ENCODE assay signal across 2 cellular contexts in the genomic region with DNA sequence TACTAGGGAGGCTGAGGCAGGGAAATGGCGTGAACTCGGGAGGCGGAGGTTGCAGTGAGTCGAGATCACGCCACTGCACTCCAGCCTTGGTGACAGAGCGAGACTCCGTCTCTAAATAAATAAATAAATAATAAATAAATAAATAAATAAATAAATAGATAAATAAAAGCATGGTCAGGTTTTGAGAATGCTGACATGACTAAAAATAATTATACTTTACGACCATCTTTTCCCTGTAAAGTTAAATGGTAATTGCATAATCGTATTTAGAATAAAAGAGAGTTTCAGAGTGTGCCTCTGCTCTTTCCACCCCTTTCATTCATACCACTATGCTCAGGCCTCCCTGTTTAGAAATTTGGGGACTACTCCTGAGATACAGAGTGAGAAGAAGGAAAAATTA.
TF ChIP-seq lines count a peak whose summit lies in the region.

No MANE protein-coding gene starts in this region.

TF ChIP-seq in HEK293, 187 proteins besides CTCF, POLR2A, EP300 and RAD21 (continued from another document):
- TF ChIP-seq ZNF623 (tag by site-specific recombination; IDR thresholded peaks at IDR 0.05) = 0 out of 2 replicates have a peak, but pooled peaks have one; percentile 21
- TF ChIP-seq ZNF654 (tag by site-specific recombination; IDR thresholded peaks at IDR 0.05; ENCODE audit: low read depth) = 0 out of 2 replicates have a peak, but pooled peaks have one; percentile 6
- no peak for TF ChIP-seq REPIN1 (tag by site-specific recombination; IDR thresholded peaks at IDR 0.05; ENCODE audit: low read depth)
- TF ChIP-seq, protein P1, sequence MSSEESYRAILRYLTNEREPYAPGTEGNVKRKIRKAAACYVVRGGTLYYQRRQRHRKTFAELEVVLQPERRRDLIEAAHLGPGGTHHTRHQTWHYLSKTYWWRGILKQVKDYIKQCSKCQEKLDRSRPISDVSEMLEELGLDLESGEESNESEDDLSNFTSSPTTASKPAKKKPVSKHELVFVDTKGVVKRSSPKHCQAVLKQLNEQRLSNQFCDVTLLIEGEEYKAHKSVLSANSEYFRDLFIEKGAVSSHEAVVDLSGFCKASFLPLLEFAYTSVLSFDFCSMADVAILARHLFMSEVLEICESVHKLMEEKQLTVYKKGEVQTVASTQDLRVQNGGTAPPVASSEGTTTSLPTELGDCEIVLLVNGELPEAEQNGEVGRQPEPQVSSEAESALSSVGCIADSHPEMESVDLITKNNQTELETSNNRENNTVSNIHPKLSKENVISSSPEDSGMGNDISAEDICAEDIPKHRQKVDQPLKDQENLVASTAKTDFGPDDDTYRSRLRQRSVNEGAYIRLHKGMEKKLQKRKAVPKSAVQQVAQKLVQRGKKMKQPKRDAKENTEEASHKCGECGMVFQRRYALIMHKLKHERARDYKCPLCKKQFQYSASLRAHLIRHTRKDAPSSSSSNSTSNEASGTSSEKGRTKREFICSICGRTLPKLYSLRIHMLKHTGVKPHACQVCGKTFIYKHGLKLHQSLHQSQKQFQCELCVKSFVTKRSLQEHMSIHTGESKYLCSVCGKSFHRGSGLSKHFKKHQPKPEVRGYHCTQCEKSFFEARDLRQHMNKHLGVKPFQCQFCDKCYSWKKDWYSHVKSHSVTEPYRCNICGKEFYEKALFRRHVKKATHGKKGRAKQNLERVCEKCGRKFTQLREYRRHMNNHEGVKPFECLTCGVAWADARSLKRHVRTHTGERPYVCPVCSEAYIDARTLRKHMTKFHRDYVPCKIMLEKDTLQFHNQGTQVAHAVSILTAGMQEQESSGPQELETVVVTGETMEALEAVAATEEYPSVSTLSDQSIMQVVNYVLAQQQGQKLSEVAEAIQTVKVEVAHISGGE (tag by site-specific recombination; conservative IDR thresholded peaks at IDR 0.05; ENCODE audit: low read depth) = peak; percentile 36
- TF ChIP-seq, protein P2, sequence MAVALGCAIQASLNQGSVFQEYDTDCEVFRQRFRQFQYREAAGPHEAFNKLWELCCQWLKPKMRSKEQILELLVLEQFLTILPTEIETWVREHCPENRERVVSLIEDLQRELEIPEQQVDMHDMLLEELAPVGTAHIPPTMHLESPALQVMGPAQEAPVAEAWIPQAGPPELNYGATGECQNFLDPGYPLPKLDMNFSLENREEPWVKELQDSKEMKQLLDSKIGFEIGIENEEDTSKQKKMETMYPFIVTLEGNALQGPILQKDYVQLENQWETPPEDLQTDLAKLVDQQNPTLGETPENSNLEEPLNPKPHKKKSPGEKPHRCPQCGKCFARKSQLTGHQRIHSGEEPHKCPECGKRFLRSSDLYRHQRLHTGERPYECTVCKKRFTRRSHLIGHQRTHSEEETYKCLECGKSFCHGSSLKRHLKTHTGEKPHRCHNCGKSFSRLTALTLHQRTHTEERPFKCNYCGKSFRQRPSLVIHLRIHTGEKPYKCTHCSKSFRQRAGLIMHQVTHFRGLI (tag by site-specific recombination; IDR thresholded peaks at IDR 0.05) = no peak
- TF ChIP-seq ZNF394 (tag by site-specific recombination; IDR thresholded peaks at IDR 0.05; ENCODE audit: borderline replicate concordance) = peak; percentile 32; the same call in 1 of the 2 replicates

TF ChIP-seq in K562, 482 proteins besides CTCF, POLR2A, EP300 and RAD21:
- TF ChIP-seq, protein P3, sequence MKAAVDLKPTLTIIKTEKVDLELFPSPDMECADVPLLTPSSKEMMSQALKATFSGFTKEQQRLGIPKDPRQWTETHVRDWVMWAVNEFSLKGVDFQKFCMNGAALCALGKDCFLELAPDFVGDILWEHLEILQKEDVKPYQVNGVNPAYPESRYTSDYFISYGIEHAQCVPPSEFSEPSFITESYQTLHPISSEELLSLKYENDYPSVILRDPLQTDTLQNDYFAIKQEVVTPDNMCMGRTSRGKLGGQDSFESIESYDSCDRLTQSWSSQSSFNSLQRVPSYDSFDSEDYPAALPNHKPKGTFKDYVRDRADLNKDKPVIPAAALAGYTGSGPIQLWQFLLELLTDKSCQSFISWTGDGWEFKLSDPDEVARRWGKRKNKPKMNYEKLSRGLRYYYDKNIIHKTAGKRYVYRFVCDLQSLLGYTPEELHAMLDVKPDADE (conservative IDR thresholded peaks at IDR 0.05; ENCODE audit: control insufficient read depth, low read depth, low read length) = no peak
- TF ChIP-seq RBBP5 (IDR thresholded peaks at IDR 0.05; ENCODE audit: borderline replicate concordance, insufficient read depth, low read length, poor library complexity, severe bottlenecking) = no peak
- peak; percentile 45; the same call in 1 of the 2 replicates for TF ChIP-seq MAFF (IDR thresholded peaks at IDR 0.05; ENCODE audit: low read length)
- TF ChIP-seq C11orf30 (IDR thresholded peaks at IDR 0.05; ENCODE audit: low read depth) = peak; percentile 64; the same call in 1 of the 2 replicates
- TF ChIP-seq MAFG (tag; conservative IDR thresholded peaks at IDR 0.05) = peak; percentile 57
- peak; percentile 67 for TF ChIP-seq MAFK (IDR thresholded peaks at IDR 0.05; ENCODE audit: low read length)
- peak; percentile 80 for TF ChIP-seq ZNF316 (IDR thresholded peaks at IDR 0.05)
- TF ChIP-seq ZNF12 (CRISPR knock-in tag; IDR thresholded peaks at IDR 0.05) = no peak
- no peak for TF ChIP-seq RB1 (IDR thresholded peaks at IDR 0.05; ENCODE audit: low read depth)
- TF ChIP-seq SREBF2 (CRISPR knock-in tag; IDR thresholded peaks at IDR 0.05) = no peak
